Comparison of ENCODE assay signal across 1 cellular context in the genomic region with DNA sequence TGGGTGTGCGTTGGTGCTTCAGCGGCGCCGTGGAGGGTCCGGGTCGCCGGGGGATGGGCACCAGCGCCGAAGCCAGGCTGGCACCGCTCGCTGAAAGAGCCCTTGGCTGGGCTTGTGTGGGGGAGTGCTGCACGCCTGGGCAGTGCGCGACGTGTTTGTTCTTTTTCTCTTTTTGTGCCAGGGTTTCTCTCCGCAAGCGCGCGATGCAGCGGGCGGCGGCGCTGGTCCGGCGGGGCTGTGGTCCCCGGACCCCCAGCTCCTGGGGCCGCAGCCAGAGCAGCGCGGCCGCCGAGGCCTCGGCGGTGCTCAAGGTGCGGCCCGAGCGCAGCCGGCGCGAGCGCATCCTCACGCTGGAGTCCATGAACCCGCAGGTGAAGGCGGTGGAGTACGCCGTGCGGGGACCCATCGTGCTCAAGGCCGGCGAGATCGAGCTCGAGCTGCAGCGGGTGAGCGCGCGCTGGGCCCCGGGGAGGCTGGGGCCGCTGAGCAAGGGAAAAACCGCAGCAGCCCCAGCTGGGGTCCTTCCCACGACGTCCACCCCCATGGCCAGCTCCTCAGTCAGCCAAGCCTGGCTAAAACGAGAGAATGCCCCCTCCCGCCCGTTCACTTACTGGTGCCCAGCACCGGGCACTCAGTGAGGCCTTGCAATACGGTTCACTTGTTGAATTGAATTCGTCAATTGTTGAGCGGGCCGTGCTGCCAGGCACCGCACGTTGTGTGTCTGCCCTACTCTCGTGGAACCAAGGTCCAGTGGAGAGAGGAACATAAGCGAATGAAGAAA.
TF ChIP-seq lines count a peak whose summit lies in the region.

No MANE protein-coding gene starts in this region.

TF ChIP-seq in HepG2, 621 proteins besides CTCF, POLR2A, EP300 and RAD21 (continued from another document and continues in another):
- TF ChIP-seq ZBTB44 (CRISPR knock-in tag; IDR thresholded peaks at IDR 0.05) (no peak), CEBPZ (IDR thresholded peaks at IDR 0.05; ENCODE audit: low read length) (no peak), EHMT2 (IDR thresholded peaks at IDR 0.05; ENCODE audit: borderline replicate concordance, low read depth, low read length) (no peak), AKNA (CRISPR knock-in tag; IDR thresholded peaks at IDR 0.05; ENCODE audit: borderline replicate concordance) (no peak), NFE2L1 (CRISPR knock-in tag; IDR thresholded peaks at IDR 0.05; ENCODE audit: borderline replicate concordance) (no peak), IKZF4 (CRISPR knock-in tag; IDR thresholded peaks at IDR 0.05; ENCODE audit: borderline replicate concordance, low read depth, not compliant biosample characterization) (peak; percentile 56), MYC (CRISPR knock-in tag; IDR thresholded peaks at IDR 0.05; ENCODE audit: borderline replicate concordance) (no peak), ZNF775 (CRISPR knock-in tag; IDR thresholded peaks at IDR 0.05; ENCODE audit: borderline replicate concordance) (0 out of 2 replicates have a peak, but pooled peaks have one; percentile 36), PRMT3 (CRISPR knock-in tag; IDR thresholded peaks at IDR 0.05; ENCODE audit: borderline replicate concordance, low read depth) (no peak), HINFP (CRISPR knock-in tag; IDR thresholded peaks at IDR 0.05; ENCODE audit: low read depth) (no peak), ZFAT (CRISPR knock-in tag; conservative IDR thresholded peaks at IDR 0.05) (0 out of 2 replicates have a peak, but pooled peaks have one; percentile 59), PHF21A (CRISPR knock-in tag; IDR thresholded peaks at IDR 0.05) (no peak), CBFB (CRISPR knock-in tag; IDR thresholded peaks at IDR 0.05) (no peak), SATB2 (CRISPR knock-in tag; IDR thresholded peaks at IDR 0.05) (no peak), ZNF644 (CRISPR knock-in tag; IDR thresholded peaks at IDR 0.05; ENCODE audit: low read depth) (no peak), NCOA5 (CRISPR knock-in tag; IDR thresholded peaks at IDR 0.05) (no peak), HNRNPLL (IDR thresholded peaks at IDR 0.05; ENCODE audit: low read depth, low read length, poor library complexity, severe bottlenecking) (peak; percentile 64), JDP2 (CRISPR knock-in tag; IDR thresholded peaks at IDR 0.05; ENCODE audit: borderline replicate concordance) (no peak), U2AF2 (IDR thresholded peaks at IDR 0.05; ENCODE audit: low read depth, low read length) (no peak), TFDP1 (CRISPR knock-in tag; IDR thresholded peaks at IDR 0.05; ENCODE audit: borderline replicate concordance) (no peak), ZNF329 (CRISPR knock-in tag; IDR thresholded peaks at IDR 0.05; ENCODE audit: low read depth) (no peak), ZNF530 (CRISPR knock-in tag; IDR thresholded peaks at IDR 0.05; ENCODE audit: low read depth) (0 out of 2 replicates have a peak, but pooled peaks have one; percentile 45), ZNF709 (CRISPR knock-in tag; IDR thresholded peaks at IDR 0.05) (no peak), ZNF564 (CRISPR knock-in tag; IDR thresholded peaks at IDR 0.05) (no peak), ZBTB1 (CRISPR knock-in tag; IDR thresholded peaks at IDR 0.05; ENCODE audit: borderline replicate concordance) (no peak)
- TF ChIP-seq, protein P1, sequence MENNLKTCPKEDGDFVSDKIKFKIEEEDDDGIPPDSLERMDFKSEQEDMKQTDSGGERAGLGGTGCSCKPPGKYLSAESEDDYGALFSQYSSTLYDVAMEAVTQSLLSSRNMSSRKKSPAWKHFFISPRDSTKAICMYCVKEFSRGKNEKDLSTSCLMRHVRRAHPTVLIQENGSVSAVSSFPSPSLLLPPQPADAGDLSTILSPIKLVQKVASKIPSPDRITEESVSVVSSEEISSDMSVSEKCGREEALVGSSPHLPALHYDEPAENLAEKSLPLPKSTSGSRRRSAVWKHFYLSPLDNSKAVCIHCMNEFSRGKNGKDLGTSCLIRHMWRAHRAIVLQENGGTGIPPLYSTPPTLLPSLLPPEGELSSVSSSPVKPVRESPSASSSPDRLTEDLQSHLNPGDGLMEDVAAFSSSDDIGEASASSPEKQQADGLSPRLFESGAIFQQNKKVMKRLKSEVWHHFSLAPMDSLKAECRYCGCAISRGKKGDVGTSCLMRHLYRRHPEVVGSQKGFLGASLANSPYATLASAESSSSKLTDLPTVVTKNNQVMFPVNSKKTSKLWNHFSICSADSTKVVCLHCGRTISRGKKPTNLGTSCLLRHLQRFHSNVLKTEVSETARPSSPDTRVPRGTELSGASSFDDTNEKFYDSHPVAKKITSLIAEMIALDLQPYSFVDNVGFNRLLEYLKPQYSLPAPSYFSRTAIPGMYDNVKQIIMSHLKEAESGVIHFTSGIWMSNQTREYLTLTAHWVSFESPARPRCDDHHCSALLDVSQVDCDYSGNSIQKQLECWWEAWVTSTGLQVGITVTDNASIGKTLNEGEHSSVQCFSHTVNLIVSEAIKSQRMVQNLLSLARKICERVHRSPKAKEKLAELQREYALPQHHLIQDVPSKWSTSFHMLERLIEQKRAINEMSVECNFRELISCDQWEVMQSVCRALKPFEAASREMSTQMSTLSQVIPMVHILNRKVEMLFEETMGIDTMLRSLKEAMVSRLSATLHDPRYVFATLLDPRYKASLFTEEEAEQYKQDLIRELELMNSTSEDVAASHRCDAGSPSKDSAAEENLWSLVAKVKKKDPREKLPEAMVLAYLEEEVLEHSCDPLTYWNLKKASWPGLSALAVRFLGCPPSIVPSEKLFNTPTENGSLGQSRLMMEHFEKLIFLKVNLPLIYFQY (CRISPR knock-in tag; IDR thresholded peaks at IDR 0.05; ENCODE audit: borderline replicate concordance): no peak
- TF ChIP-seq, protein P2, sequence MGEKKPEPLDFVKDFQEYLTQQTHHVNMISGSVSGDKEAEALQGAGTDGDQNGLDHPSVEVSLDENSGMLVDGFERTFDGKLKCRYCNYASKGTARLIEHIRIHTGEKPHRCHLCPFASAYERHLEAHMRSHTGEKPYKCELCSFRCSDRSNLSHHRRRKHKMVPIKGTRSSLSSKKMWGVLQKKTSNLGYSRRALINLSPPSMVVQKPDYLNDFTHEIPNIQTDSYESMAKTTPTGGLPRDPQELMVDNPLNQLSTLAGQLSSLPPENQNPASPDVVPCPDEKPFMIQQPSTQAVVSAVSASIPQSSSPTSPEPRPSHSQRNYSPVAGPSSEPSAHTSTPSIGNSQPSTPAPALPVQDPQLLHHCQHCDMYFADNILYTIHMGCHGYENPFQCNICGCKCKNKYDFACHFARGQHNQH (CRISPR knock-in tag; IDR thresholded peaks at IDR 0.05): no peak
- TF ChIP-seq, protein P3, sequence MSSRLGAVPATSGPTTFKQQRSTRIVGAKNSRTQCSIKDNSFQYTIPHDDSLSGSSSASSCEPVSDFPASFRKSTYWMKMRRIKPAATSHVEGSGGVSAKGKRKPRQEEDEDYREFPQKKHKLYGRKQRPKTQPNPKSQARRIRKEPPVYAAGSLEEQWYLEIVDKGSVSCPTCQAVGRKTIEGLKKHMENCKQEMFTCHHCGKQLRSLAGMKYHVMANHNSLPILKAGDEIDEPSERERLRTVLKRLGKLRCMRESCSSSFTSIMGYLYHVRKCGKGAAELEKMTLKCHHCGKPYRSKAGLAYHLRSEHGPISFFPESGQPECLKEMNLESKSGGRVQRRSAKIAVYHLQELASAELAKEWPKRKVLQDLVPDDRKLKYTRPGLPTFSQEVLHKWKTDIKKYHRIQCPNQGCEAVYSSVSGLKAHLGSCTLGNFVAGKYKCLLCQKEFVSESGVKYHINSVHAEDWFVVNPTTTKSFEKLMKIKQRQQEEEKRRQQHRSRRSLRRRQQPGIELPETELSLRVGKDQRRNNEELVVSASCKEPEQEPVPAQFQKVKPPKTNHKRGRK (CRISPR knock-in tag; IDR thresholded peaks at IDR 0.05): no peak
